Comparison of ENCODE assay signal across 12 cellular contexts in genomic region chr22:42353883-42354727, GRCh38.
DNase-seq lines count a peak whose midpoint lies in the region; FAIRE-seq and TF ChIP-seq lines count a peak whose summit lies in the region.
"Had no signal": no experiment of that assay in that cellular context is flagged by ENCODE, and none has a peak within 500 bp of the region (broad histone marks: within the 10 kb centered on the region; RNA-seq: fewer than 3 reads in every experiment).

No MANE protein-coding gene starts in this region.

- no peak overlapping the region for H3K27ac ChIP-seq in keratinocyte (ENCODE audit: control insufficient read depth, insufficient read depth, low read length)
- no peak overlapping the region for H3K27ac ChIP-seq in stomach

- dilution Hi-C loops in keratinocyte (cut with MboI; ENCODE audit: extremely low pct_ligation_motif_present, low sequenced_read_pairs), result no loop called here

- H3K4me3 ChIP-seq in H7 (ENCODE audit: insufficient read depth, low read depth, low read length) (no peak overlapping the region), NT2/D1 (ENCODE audit: insufficient read length, low read depth) (no peak overlapping the region), keratinocyte (ENCODE audit: control insufficient read depth in 2 of 3, extremely low read depth in 1 of 3, insufficient read depth in 2 of 3, low read depth in 1 of 3, low read length in 3 of 3) (no peak overlapping the region), stomach (no peak overlapping the region)

- intact Hi-C loops in stomach (cut with DNase I; ENCODE audit: low total_unique reads), result no loop called here

- no peaks in the 10 kb centered on the region for H3K79me2 ChIP-seq in keratinocyte (ENCODE audit: control insufficient read depth, insufficient read depth, low read length)

- TF ChIP-seq POLR2A in stomach (IDR thresholded peaks at IDR 0.05), result no peak

- 68 to 80% (median 77%) methylated on average over 10 of the region's 10 CpGs for WGBS in stomach, 5 donors

- FAIRE-seq in keratinocyte (lab: Jason Lieb, UNC), result no peak

- H3K36me3 ChIP-seq in H7 (replicated peaks; ENCODE audit: control insufficient read depth, insufficient read depth, low read length) (no peaks in the 10 kb centered on the region), NT2/D1 (ENCODE audit: insufficient read depth, insufficient read length, low read length) (no peaks in the 10 kb centered on the region), keratinocyte (ENCODE audit: control insufficient read depth in 2 of 2, extremely low read depth in 1 of 2, insufficient read depth in 2 of 2, low read length in 2 of 2) (no peaks in the 10 kb centered on the region), stomach (no peaks in the 10 kb centered on the region)

- peak overlapping the region; percentile 65 for H2AFZ ChIP-seq in keratinocyte (ENCODE audit: control insufficient read depth, low read length)

- DNase-seq in D341Med (ENCODE audit: low spot score) (peak; percentile 88), H7 (peak; percentile 85), NT2/D1 (ENCODE audit: low read depth, low spot score) (peak; percentile 40), keratinocyte (ENCODE audit: low read depth, low spot score) (no peak), GOT3 (lab: John Stamatoyannopoulos, UW) (no peak), stomach (no peak)
- DNase-seq in stimulated activated CD8-positive, alpha-beta memory T cell treated with anti-CD3 and anti-CD28 coated beads, Interleukin-4, amount 100 ng/mL, for 48 hours, result no peak
- DNase-seq: activated CD4-positive, alpha-beta T cell treated with anti-CD3 and anti-CD28 coated beads for 48 hours; activated naive CD4-positive, alpha-beta T cell treated with anti-CD3 and anti-CD28 coated beads for 36 hours; MV-4-11; stimulated activated CD4-positive, alpha-beta T cell treated with anti-CD3 and anti-CD28 coated beads, Interleukin-12 subunit alpha, Interleukin-12 subunit beta, amount 100 ng/mL, for 4 hours; stimulated activated naive CD4-positive, alpha-beta T cell treated with Interleukin-2 at 50 U/mL for 16 hours had no signal

- no peaks in the 10 kb centered on the region for H4K20me1 ChIP-seq in keratinocyte (ENCODE audit: control insufficient read depth, extremely low read depth, insufficient read depth, low read length)

- no peak for TF ChIP-seq EP300 in stomach (IDR thresholded peaks at IDR 0.05)

- H3K27me3 ChIP-seq in H7 (ENCODE audit: control insufficient read depth, insufficient read depth, low read length), result peaks cover 2% of the 10 kb centered on the region
- peaks cover 11% of the 10 kb centered on the region for H3K27me3 ChIP-seq in NT2/D1 (ENCODE audit: insufficient read depth, insufficient read length)
- peaks cover 4% of the 10 kb centered on the region for H3K27me3 ChIP-seq in keratinocyte (ENCODE audit: control insufficient read depth, extremely low read depth, insufficient read depth, low read length)
- no peaks in the 10 kb centered on the region for H3K27me3 ChIP-seq in stomach

- no peak overlapping the region for H3K4me2 ChIP-seq in keratinocyte (ENCODE audit: control insufficient read depth, extremely low read depth, insufficient read depth, low read depth, low read length)

- H3K9me1 ChIP-seq in keratinocyte (ENCODE audit: control insufficient read depth, extremely low read depth, insufficient read depth, low read length), result no peaks in the 10 kb centered on the region

- H3K9ac ChIP-seq in NT2/D1 (ENCODE audit: insufficient read length, low read depth) (peak overlapping the region; percentile 32), keratinocyte (ENCODE audit: control insufficient read depth, extremely low read depth, insufficient read depth, low read length) (no peak overlapping the region)

- no peaks in the 10 kb centered on the region for H3K9me3 ChIP-seq in NT2/D1 (ENCODE audit: insufficient read depth, low read length)
- H3K9me3 ChIP-seq in keratinocyte (ENCODE audit: control insufficient read depth, low read depth, low read length), result no peaks in the 10 kb centered on the region
- H3K9me3 ChIP-seq in stomach, result no peaks in the 10 kb centered on the region

- H3K4me1 ChIP-seq in NT2/D1 (ENCODE audit: insufficient read depth, insufficient read length), result peaks cover 6% of the 10 kb centered on the region
- H3K4me1 ChIP-seq in keratinocyte (ENCODE audit: control insufficient read depth, extremely low read depth, insufficient read depth, low read length), result peaks cover 12% of the 10 kb centered on the region
- peaks cover 0 to 13% (median 12%) of the 10 kb centered on the region in 4 donors for H3K4me1 ChIP-seq in stomach

- TF ChIP-seq CTCF in keratinocyte (optimal IDR thresholded peaks at IDR 0.05 in 1 of 3, IDR thresholded peaks at IDR 0.05 in 1 of 3, conservative IDR thresholded peaks at IDR 0.05 in 1 of 3; ENCODE audit: extremely low read depth in 1 of 3, insufficient read depth in 2 of 3, low read length in 3 of 3), result peak in 1 of 3 experiments; percentile 13
- TF ChIP-seq CTCF in stomach (IDR thresholded peaks at IDR 0.05), result no peak

Comparison
In these comparisons a context has a peak if more than half of its experiments do, and no peak if none do; other contexts are left out.
1. DNase-seq: peak in D341Med (single experiment), H7 (single experiment) and NT2/D1 (single experiment); none in keratinocyte (single experiment), GOT3 (single experiment), stomach (single experiment) and stimulated activated CD8-positive, alpha-beta memory T cell treated with anti-CD3 and anti-CD28 coated beads, Interleukin-4, amount 100 ng/mL, for 48 hours (single experiment).